Comparison of ENCODE assay signal across 20 cellular contexts in genomic region chr4:175790067-175790466, GRCh38.
DNase-seq lines count a peak whose midpoint lies in the region; ATAC-seq lines count a peak whose summit lies in the region.
"Had no signal": no experiment of that assay in that cellular context is flagged by ENCODE, and none has a peak within 500 bp of the region (broad histone marks: within the 10 kb centered on the region; RNA-seq: fewer than 3 reads in every experiment).

No MANE protein-coding gene starts in this region.

- ATAC-seq in HG03175 (IDR thresholded peaks at IDR 0.05; ENCODE audit: unreplicated experiment): no peak
- ATAC-seq: A549 had no signal

- DNase-seq in NCI-H2227 (lab: John Stamatoyannopoulos, UW; ENCODE audit: unreplicated experiment): peak; percentile 75
- no peak for DNase-seq in NCI-H2227 treated with DMSO at 0.1 percent for 48 hours (lab: John Stamatoyannopoulos, UW)
- peak; percentile 17 for DNase-seq in astrocyte of the hippocampus (ENCODE audit: low read depth, low spot score)
- DNase-seq in globus pallidus (ENCODE audit: low spot score): peak; percentile 27
- DNase-seq in retina: peak; percentile 76
- DNase-seq in substantia nigra (lab: John Stamatoyannopoulos, UW): no peak
- DNase-seq in NCI-H2029 treated with DMSO at 0.1 percent for 48 hours (lab: John Stamatoyannopoulos, UW): no peak
- DNase-seq: CD4-positive, alpha-beta T cell; GM23248; KBM-7; MV-4-11; NCI-H1417 treated with DMSO at 0.1 percent for 48 hours; NCI-H2029; NCI-H345; NCI-H526 treated with DMSO at 0.1 percent for 48 hours; OCI-M1; Right ventricle myocardium superior had no signal

- no peak overlapping the region for H3K27ac ChIP-seq in substantia nigra (ENCODE audit: low read depth, low read length, poor library complexity, severe bottlenecking)
- H3K27ac ChIP-seq: A549, GM23248, SK-N-MC had no signal

Comparison
In these comparisons a context has a peak if more than half of its experiments do, and no peak if none do; other contexts are left out.
1. DNase-seq: peak in NCI-H2227 (single experiment), astrocyte of the hippocampus (single experiment), globus pallidus (single experiment) and retina (single experiment); none in NCI-H2227 treated with DMSO at 0.1 percent for 48 hours (single experiment), substantia nigra (0 of 49) and NCI-H2029 treated with DMSO at 0.1 percent for 48 hours (single experiment).